In the genomic region with DNA sequence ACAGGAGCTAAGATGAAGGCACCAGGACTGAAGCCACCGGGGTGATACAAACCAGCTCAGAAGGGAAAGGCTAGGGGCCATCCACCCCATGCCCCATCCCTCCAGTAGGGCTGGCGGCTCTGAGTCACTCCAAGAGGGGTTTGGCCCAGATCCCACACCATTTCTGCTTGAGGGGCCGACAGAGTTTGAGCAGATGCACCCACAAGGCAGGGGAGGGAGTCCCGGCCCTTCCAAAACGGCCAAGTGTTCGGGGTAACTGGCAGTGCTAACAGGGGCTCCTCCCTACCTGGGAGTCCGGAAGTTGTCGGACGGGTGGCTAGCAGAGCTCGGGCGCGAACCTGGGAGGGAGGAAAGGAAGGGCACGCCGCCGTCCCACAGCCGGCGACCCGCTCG, we compare ENCODE assay signal across 8 cellular contexts. TPM values are rescaled to one million over a fixed set of nuclear protein-coding genes. Genes with fewer than 3 reads are reported as not detected.
DNase-seq lines count a peak whose midpoint lies in the region; ATAC-seq and TF ChIP-seq lines count a peak whose summit lies in the region.

No MANE protein-coding gene starts in this region.

- no peaks in the 10 kb centered on the region for H3K9me3 ChIP-seq in Caco-2
- H3K9me3 ChIP-seq in prostate gland = no peaks in the 10 kb centered on the region

- peak overlapping the region; percentile 92 for H3K27ac Mint-ChIP-seq in Caco-2 (ENCODE audit: unreplicated experiment)
- peak overlapping the region; percentile 81 for H3K27ac Mint-ChIP-seq in activated T-cell treated with anti-CD3 and anti-CD28 coated beads, Interleukin-2, amount 50 U/mL, for 72 hours

- no peak for TF ChIP-seq CTCF in Caco-2 (IDR thresholded peaks at IDR 0.05; ENCODE audit: insufficient read depth in 1 of 2, low read depth in 1 of 2, low read length in 1 of 2, severe bottlenecking in 1 of 2, unreplicated experiment in 1 of 2)
- no peak for TF ChIP-seq CTCF in prostate gland (IDR thresholded peaks at IDR 0.05)

- peak; percentile 11 for ATAC-seq in GM19468 (IDR thresholded peaks at IDR 0.05; ENCODE audit: extremely low read depth, unreplicated experiment)
- peak; percentile 25 to 32 for ATAC-seq in activated T-cell treated with anti-CD3 and anti-CD28 coated beads, Interleukin-2, amount 50 U/mL, for 72 hours (replicated peaks in 1 of 2)

- CTCF ChIA-PET in Caco-2 (lab: Charles Lee) = interaction anchor here (0.7 to 1.7 kb wide), 6 partner anchors 11 to 117 kb away, joined by 3 to 7 read pairs (median 4); a partner anchor contains a TSS

- TF ChIP-seq POLR2A in prostate gland (IDR thresholded peaks at IDR 0.05) = no peak

- H3K4me3 ChIP-seq in Caco-2 (ENCODE audit: low read depth, low read length) (peak overlapping the region; percentile 57), prostate gland (peak overlapping the region; percentile 47 to 57)

- no peaks in the 10 kb centered on the region for H3K9me3 Mint-ChIP-seq in Caco-2 (ENCODE audit: unreplicated experiment)
- no peaks in the 10 kb centered on the region for H3K9me3 Mint-ChIP-seq in activated T-cell treated with anti-CD3 and anti-CD28 coated beads, Interleukin-2, amount 50 U/mL, for 72 hours

- DNase-seq in Caco-2 = peak in 1 of 2 experiments; percentile 5
- peak; percentile 49 for DNase-seq in HT-29 (ENCODE audit: low spot score)
- DNase-seq in activated T-cell treated with anti-CD3 and anti-CD28 coated beads, Interleukin-2, amount 50 U/mL, for 72 hours = peak; percentile 44 to 46
- peak; percentile 62 for DNase-seq in glomerular visceral epithelial cell (ENCODE audit: extremely low spot score)
- DNase-seq in prostate gland (ENCODE audit: low spot score) = no peak
- DNase-seq in NCI-H2196 (lab: John Stamatoyannopoulos, UW; ENCODE audit: unreplicated experiment) = no peak
- DNase-seq in pons (ENCODE audit: low spot score) = no peak

- H3K36me3 ChIP-seq in Caco-2 (ENCODE audit: control insufficient read depth, insufficient read depth, low read length) (0 out of 2 replicates have a peak, but pooled peaks cover under 1% of the 10 kb centered on the region), prostate gland (no peaks in the 10 kb centered on the region)

- no peaks in the 10 kb centered on the region for H3K27me3 Mint-ChIP-seq in Caco-2 (ENCODE audit: insufficient read depth, unreplicated experiment)
- H3K27me3 Mint-ChIP-seq in activated T-cell treated with anti-CD3 and anti-CD28 coated beads, Interleukin-2, amount 50 U/mL, for 72 hours (ENCODE audit: low read depth) = no peaks in the 10 kb centered on the region

- H3K27me3 ChIP-seq in Caco-2 (replicated peaks; ENCODE audit: control insufficient read depth, insufficient read depth, low read length) = no peaks in the 10 kb centered on the region
- H3K27me3 ChIP-seq in prostate gland (replicated peaks; ENCODE audit: insufficient read depth) = no peaks in the 10 kb centered on the region

- intact Hi-C loops in Caco-2 (cut with micrococcal nuclease; ENCODE audit: unreplicated experiment) (loop anchor here (1.0 to 2.0 kb wide), 2 partner anchors 26 to 45 kb away; a partner anchor contains a TSS), prostate gland (cut with DNase I) (loop anchor here (5.0 kb wide), 1 partner anchor 37 kb away; no protein-coding TSS in a partner anchor)

- WGBS in prostate gland = 0% methylated on average over 3 of the region's 19 CpGs

- no TSS peak for BruUV-seq in Caco-2 (replicated peaks; lab: Mats Ljungman, UMichigan)

- H3K4me3 Mint-ChIP-seq in Caco-2 (ENCODE audit: unreplicated experiment) = peak overlapping the region; percentile 73
- H3K4me3 Mint-ChIP-seq in activated T-cell treated with anti-CD3 and anti-CD28 coated beads, Interleukin-2, amount 50 U/mL, for 72 hours = peak overlapping the region; percentile 90 to 95

- H3K4me1 ChIP-seq in Caco-2 (peaks cover 4% of the 10 kb centered on the region; the same call in 1 of the 2 replicates), prostate gland (replicated peaks) (no peaks in the 10 kb centered on the region)

- POLR2A ChIA-PET in Caco-2 (lab: Charles Lee) = interaction anchor here (0.5 to 1.9 kb wide), 15 partner anchors 9 to 316 kb away, joined by 3 to 16 read pairs (median 4); a partner anchor contains a TSS

- peak overlapping the region; percentile 93 to 94 for H3K27ac ChIP-seq in prostate gland

- peaks cover 6% of the 10 kb centered on the region for H3K4me1 Mint-ChIP-seq in Caco-2 (ENCODE audit: low read depth, unreplicated experiment)
- H3K4me1 Mint-ChIP-seq in activated T-cell treated with anti-CD3 and anti-CD28 coated beads, Interleukin-2, amount 50 U/mL, for 72 hours (ENCODE audit: low read depth) = peaks cover 15% of the 10 kb centered on the region

- peaks cover 5% of the 10 kb centered on the region for H3K36me3 Mint-ChIP-seq in Caco-2 (ENCODE audit: insufficient read depth, unreplicated experiment)
- peaks cover 0 to 10% of the 10 kb centered on the region in 2 donors for H3K36me3 Mint-ChIP-seq in activated T-cell treated with anti-CD3 and anti-CD28 coated beads, Interleukin-2, amount 50 U/mL, for 72 hours (ENCODE audit: insufficient read depth in 2 of 2)

RNA-seq across cellular contexts. Expression of a gene that starts 0.4 kb away (rescaled TPM):
- total RNA-seq in Caco-2 (2022) (19.6 and 22.5 TPM in 2 replicates), prostate gland (10 to 100 TPM; 28.0 to 45.6 TPM)
- 67.2 TPM in 2 replicates for total RNA-seq in HT-29 (2014; rRNA removed; shearing (Covaris generic))
- 10 to 100 TPM; 19.9 to 25.1 TPM for total RNA-seq in activated T-cell treated with anti-CD3 and anti-CD28 coated beads, Interleukin-2, amount 50 U/mL, for 72 hours

RNA-seq across cellular contexts. Expression of a gene that starts 3.6 kb away (rescaled TPM):
- total RNA-seq in Caco-2 (2022) (38.8 and 42.5 TPM in 2 replicates), prostate gland (10 to 100 TPM; 31.9 to 53.7 TPM)
- 195 and 203 TPM in 2 replicates for total RNA-seq in HT-29 (2014; rRNA removed; shearing (Covaris generic))
- total RNA-seq in activated T-cell treated with anti-CD3 and anti-CD28 coated beads, Interleukin-2, amount 50 U/mL, for 72 hours = 10 to 100 TPM; 45.0 to 53.5 TPM

RNA-seq across cellular contexts. Expression of a gene that starts 10.9 kb away (rescaled TPM):
- total RNA-seq in Caco-2 (2022) = 26.0 and 26.7 TPM in 2 replicates
- 122 and 129 TPM in 2 replicates for total RNA-seq in HT-29 (2014; rRNA removed; shearing (Covaris generic))
- 10 to 100 TPM; 34.3 to 35.8 TPM for total RNA-seq in activated T-cell treated with anti-CD3 and anti-CD28 coated beads, Interleukin-2, amount 50 U/mL, for 72 hours
- total RNA-seq in prostate gland = 10 to 100 TPM; 39.1 to 44.2 TPM

RNA-seq across cellular contexts. Expression of a gene that starts 26.0 kb away (rescaled TPM):
- total RNA-seq in Caco-2 (2022) (23.0 and 27.3 TPM in 2 replicates), prostate gland (10 to 100 TPM; 52.0 to 72.7 TPM)
- 73.0 and 89.0 TPM in 2 replicates for total RNA-seq in HT-29 (2014; rRNA removed; shearing (Covaris generic))
- 10 to 100 TPM; 31.2 to 32.9 TPM for total RNA-seq in activated T-cell treated with anti-CD3 and anti-CD28 coated beads, Interleukin-2, amount 50 U/mL, for 72 hours

RNA-seq across cellular contexts. Expression of a gene that starts 31.9 kb away (rescaled TPM):
- total RNA-seq in Caco-2 (2022) (58.4 and 61.5 TPM in 2 replicates), prostate gland (10 to 100 TPM; 15.7 to 21.0 TPM)
- 33.6 and 40.8 TPM in 2 replicates for total RNA-seq in HT-29 (2014; rRNA removed; shearing (Covaris generic))
- total RNA-seq in activated T-cell treated with anti-CD3 and anti-CD28 coated beads, Interleukin-2, amount 50 U/mL, for 72 hours = 10 to 100 TPM; 39.4 to 42.9 TPM

Comparison
In these comparisons a context has a peak if more than half of its experiments do, and no peak if none do; other contexts are left out.
1. DNase-seq: peak in HT-29 (single experiment), activated T-cell treated with anti-CD3 and anti-CD28 coated beads, Interleukin-2, amount 50 U/mL, for 72 hours (2 of 2) and glomerular visceral epithelial cell (single experiment); none in prostate gland (single experiment), NCI-H2196 (single experiment) and pons (single experiment).